14 cellular contexts compared by ENCODE assay signal in the genomic region with DNA sequence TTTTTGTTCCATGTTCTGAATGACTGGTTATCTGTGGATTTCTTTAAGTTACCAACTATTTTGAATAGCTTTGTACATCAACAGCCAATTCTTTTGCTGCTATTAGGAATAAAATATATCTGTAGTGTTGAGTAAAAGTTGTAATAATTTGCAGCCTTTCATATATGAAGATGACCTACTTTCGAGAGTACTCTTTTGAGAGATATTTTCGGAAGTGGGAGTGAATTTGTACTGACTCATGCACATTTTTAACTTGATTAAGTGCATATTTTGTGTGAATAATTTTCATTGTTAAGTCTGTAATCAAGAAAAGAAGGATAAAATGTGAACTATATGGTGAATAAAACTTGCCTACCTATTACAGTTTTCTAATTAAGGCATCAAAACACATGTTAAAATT.
"Had no signal": no experiment of that assay in that cellular context is flagged by ENCODE, and none has a peak within 500 bp of the region (broad histone marks: within the 10 kb centered on the region; RNA-seq: fewer than 3 reads in every experiment).

No MANE protein-coding gene starts in this region.

- H3K9me3 Mint-ChIP-seq: activated naive CD4-positive, alpha-beta T cell treated with anti-CD3 and anti-CD28 coated beads for 36 hours; activated T-helper 2 cell treated with anti-CD3 and anti-CD28 coated beads, Interferon-gamma antibody, Interleukin-2, Interleukin-4, amounts not matched to agents 10 μg/mL and 5 μg/mL and 100 μg/mL, durations not matched to agents 14 hours and 24 hours and 36 hours; naive thymus-derived CD8-positive, alpha-beta T cell; stimulated activated naive B cell treated with anti-CD40 and anti-IgM and Interleukin-4, amounts not matched to agents 10 μg/mL and 1 μg/mL and 100 μg/mL, for 72 hours had no signal

- FAIRE-seq: urothelium cell line had no signal

- H3K27me3 Mint-ChIP-seq: naive thymus-derived CD8-positive, alpha-beta T cell; stimulated activated naive B cell treated with anti-CD40 and anti-IgM and Interleukin-4, amounts not matched to agents 10 μg/mL and 1 μg/mL and 100 μg/mL, for 72 hours had no signal

- ATAC-seq: naive thymus-derived CD8-positive, alpha-beta T cell; stimulated activated naive B cell treated with anti-CD40 and anti-IgM and Interleukin-4, amounts not matched to agents 10 μg/mL and 1 μg/mL and 100 μg/mL, for 72 hours had no signal

- DNase-seq: activated CD4-positive, alpha-beta T cell treated with anti-CD3 and anti-CD28 coated beads, Interleukin-2, amount 50 U/mL, for 1 hour; activated CD4-positive, CD25-positive, alpha-beta regulatory T cell; activated naive CD4-positive, alpha-beta T cell treated with anti-CD3 and anti-CD28 coated beads for 36 hours; central memory CD4-positive, alpha-beta T cell; cortex of kidney; effector CD4-positive, alpha-beta T cell; esophagus squamous epithelium; mesenchymal stem cell; naive thymus-derived CD8-positive, alpha-beta T cell; stimulated activated CD4-positive, alpha-beta T cell treated with anti-CD3 and anti-CD28 coated beads, Interleukin-2, amount 100 ng/mL, for 48 hours; stimulated activated naive B cell treated with anti-CD40 and anti-IgM and Interleukin-4, amounts not matched to agents 10 μg/mL and 1 μg/mL and 100 μg/mL, for 72 hours; thyroid gland had no signal

- H3K27ac Mint-ChIP-seq: activated naive CD4-positive, alpha-beta T cell treated with anti-CD3 and anti-CD28 coated beads for 36 hours; activated T-helper 2 cell treated with anti-CD3 and anti-CD28 coated beads, Interferon-gamma antibody, Interleukin-2, Interleukin-4, amounts not matched to agents 10 μg/mL and 5 μg/mL and 100 μg/mL, durations not matched to agents 14 hours and 24 hours and 36 hours had no signal

- H3K4me3 Mint-ChIP-seq: activated naive CD4-positive, alpha-beta T cell treated with anti-CD3 and anti-CD28 coated beads for 36 hours; naive thymus-derived CD8-positive, alpha-beta T cell; stimulated activated naive B cell treated with anti-CD40 and anti-IgM and Interleukin-4, amounts not matched to agents 10 μg/mL and 1 μg/mL and 100 μg/mL, for 72 hours had no signal
